ENCODE assay signal across 11 cellular contexts in genomic region chr6:32184084-32184640, GRCh38. TPM values are rescaled to one million over a fixed set of nuclear protein-coding genes. Genes with fewer than 3 reads are reported as not detected.
DNase-seq lines count a peak whose midpoint lies in the region; ATAC-seq and TF ChIP-seq lines count a peak whose summit lies in the region.
"Had no signal": no experiment of that assay in that cellular context is flagged by ENCODE, and none has a peak within 500 bp of the region (broad histone marks: within the 10 kb centered on the region; RNA-seq: fewer than 3 reads in every experiment).

TSS of gene AGER (minus strand) at chr6:32184253. CDS start at chr6:32184222, 31 bp downstream.

- POLR2A ChIA-PET in CD8-positive, alpha-beta memory T cell (lab: Charles Lee), result no interaction called here

- peaks cover 45 to 67% (median 61%) of the 10 kb centered on the region in 3 donors for H3K4me1 Mint-ChIP-seq in CD8-positive, alpha-beta memory T cell
- H3K4me1 Mint-ChIP-seq in endothelial cell (ENCODE audit: unreplicated experiment), result peaks cover 63% of the 10 kb centered on the region

- H3K36me3 ChIP-seq in CD8-positive, alpha-beta memory T cell (ENCODE audit: insufficient read depth, low read length), result peaks cover 30% of the 10 kb centered on the region

- peaks cover 9 to 87% (median 29%) of the 10 kb centered on the region in 3 donors for H3K36me3 Mint-ChIP-seq in CD8-positive, alpha-beta memory T cell
- peaks cover 29% of the 10 kb centered on the region for H3K36me3 Mint-ChIP-seq in endothelial cell (ENCODE audit: low read depth, unreplicated experiment)

- TF ChIP-seq CTCF in endothelial cell (IDR thresholded peaks at IDR 0.05; ENCODE audit: unreplicated experiment), result no peak

- intact Hi-C loops in sciatic nerve (cut with DNase I), result no loop called here

- DNase-seq in CD8-positive, alpha-beta memory T cell, result peak in 1 of 5 donors; percentile 45
- DNase-seq in endothelial cell (ENCODE audit: low spot score) (no peak), sciatic nerve (ENCODE audit: low spot score) (no peak), UCSD-AML1 (lab: John Stamatoyannopoulos, UW; ENCODE audit: unreplicated experiment) (no peak)
- DNase-seq in stimulated activated CD4-positive, alpha-beta T cell treated with anti-CD3 and anti-CD28 coated beads, Interleukin-2, amount 100 ng/mL, for 24 hours, result no peak
- no peak for DNase-seq in activated effector memory CD4-positive, alpha-beta T cell treated with Interleukin-2 at 50 U/mL for 16 hours
- DNase-seq: amniotic stem cell, foreskin fibroblast, T-helper 2 cell had no signal

- ATAC-seq in sciatic nerve (no peak), GM19397 (IDR thresholded peaks at IDR 0.05; ENCODE audit: unreplicated experiment) (no peak)

- H3K9me3 ChIP-seq in CD8-positive, alpha-beta memory T cell (ENCODE audit: low read length), result no peaks in the 10 kb centered on the region

- H3K4me1 ChIP-seq in CD8-positive, alpha-beta memory T cell (ENCODE audit: insufficient read depth, low read length), result peaks cover 55% of the 10 kb centered on the region

- peak within 1 kb of the TSS; percentile 12 for H3K27ac ChIP-seq in CD8-positive, alpha-beta memory T cell (ENCODE audit: low read depth, low read length)

- H3K9me3 Mint-ChIP-seq in CD8-positive, alpha-beta memory T cell, result no peaks in the 10 kb centered on the region
- no peaks in the 10 kb centered on the region for H3K9me3 Mint-ChIP-seq in endothelial cell (ENCODE audit: unreplicated experiment)

- TF ChIP-seq EP300 in Ishikawa (IDR thresholded peaks at IDR 0.05; ENCODE audit: borderline replicate concordance), result no peak

- no peak within 1 kb of the TSS for H3K4me3 Mint-ChIP-seq in CD8-positive, alpha-beta memory T cell
- H3K4me3 Mint-ChIP-seq in endothelial cell (ENCODE audit: unreplicated experiment), result no peak within 1 kb of the TSS

- H3K27me3 ChIP-seq in CD8-positive, alpha-beta memory T cell (ENCODE audit: insufficient read depth, low read length, poor library complexity, severe bottlenecking), result no peaks in the 10 kb centered on the region

- H3K27ac Mint-ChIP-seq in CD8-positive, alpha-beta memory T cell, result peak within 1 kb of the TSS in 6 of 8 donors; percentile 29 to 98 (median 67)
- H3K27ac Mint-ChIP-seq in endothelial cell (ENCODE audit: unreplicated experiment), result peak within 1 kb of the TSS; percentile 65

- H3K4me3 ChIP-seq in CD8-positive, alpha-beta memory T cell (ENCODE audit: low read length), result no peak within 1 kb of the TSS

- no peak for TF ChIP-seq RAD21 in Ishikawa (IDR thresholded peaks at IDR 0.05; ENCODE audit: low read depth)

- peaks cover 0 to 1% of the 10 kb centered on the region in 2 donors for H3K27me3 Mint-ChIP-seq in CD8-positive, alpha-beta memory T cell
- peaks cover 17% of the 10 kb centered on the region for H3K27me3 Mint-ChIP-seq in endothelial cell (ENCODE audit: unreplicated experiment)

- CTCF ChIA-PET in CD8-positive, alpha-beta memory T cell (lab: Charles Lee), result no interaction called here

TF ChIP-seq in Ishikawa, 13 proteins besides CTCF, POLR2A, EP300 and RAD21:
- TF ChIP-seq CEBPB (IDR thresholded peaks at IDR 0.05), result peak; percentile 45; the same call in 1 of the 2 replicates
- no peak for TF ChIP-seq USF1 (IDR thresholded peaks at IDR 0.05)

RNA-seq across cellular contexts. Expression of gene AGER, which starts in this region (rescaled TPM):
- 10 to 100 TPM; 11.9 to 12.5 TPM for total RNA-seq in CD8-positive, alpha-beta memory T cell
- not detected for polyA plus RNA-seq in CD8-positive, alpha-beta memory T cell
- total RNA-seq in endothelial cell (ENCODE audit: unreplicated experiment) (42.2 TPM), sciatic nerve (13.6 TPM)
